Comparison of ENCODE assay signal across 10 cellular contexts in the genomic region with DNA sequence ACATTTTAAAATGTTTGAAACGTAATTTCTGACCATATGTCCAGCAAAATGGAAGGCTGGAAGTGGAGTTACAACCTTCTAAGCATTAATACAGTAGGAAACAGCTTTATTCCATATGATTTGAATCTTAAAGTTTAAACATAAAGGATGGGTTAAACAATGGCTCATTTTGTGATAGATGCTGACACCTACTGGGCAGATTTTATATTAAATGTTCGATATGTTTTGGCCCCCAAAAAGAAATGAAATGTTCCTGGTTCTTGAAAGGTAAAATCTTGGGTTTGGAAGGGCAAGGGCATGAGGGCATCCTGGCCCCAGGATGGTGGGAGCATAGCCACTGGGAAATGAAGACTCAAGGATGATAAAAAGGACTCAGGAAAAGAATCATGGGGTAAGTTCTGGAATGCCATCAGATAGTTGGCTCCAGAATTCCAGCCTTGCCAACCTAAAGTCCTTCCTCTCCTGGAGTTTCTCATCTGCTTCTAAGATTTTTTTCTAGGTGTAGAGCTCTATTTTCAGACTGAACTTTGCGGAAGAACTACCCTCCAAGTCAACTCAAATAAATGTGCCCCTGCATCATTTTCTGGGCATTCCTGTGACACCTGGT.
A peak's percentile ranks its signal among the peaks of the same experiment; 100 is the strongest.
DNase-seq lines count a peak whose midpoint lies in the region; ATAC-seq and TF ChIP-seq lines count a peak whose summit lies in the region.
"Had no signal": no experiment of that assay in that cellular context is flagged by ENCODE, and none has a peak within 500 bp of the region (broad histone marks: within the 10 kb centered on the region; RNA-seq: fewer than 3 reads in every experiment).

No MANE protein-coding gene starts in this region.

- ATAC-seq in HG03045 (IDR thresholded peaks at IDR 0.05; ENCODE audit: unreplicated experiment) (no peak), HG03378 (IDR thresholded peaks at IDR 0.05; ENCODE audit: unreplicated experiment) (no peak)

- peak; percentile 51 for TF ChIP-seq CTCF in choroid plexus epithelial cell (conservative IDR thresholded peaks at IDR 0.05; ENCODE audit: low read depth, low read length)

- DNase-seq in NCI-H2171 treated with DMSO at 0.1 percent for 48 hours (lab: John Stamatoyannopoulos, UW) (peak; percentile 20), NCI-H2171 (lab: John Stamatoyannopoulos, UW) (no peak), NCI-H1417 (lab: John Stamatoyannopoulos, UW) (peak in 2 of 3 experiments; percentile 1 to 34), choroid plexus epithelial cell (ENCODE audit: low read depth) (peak; percentile 41), pons (ENCODE audit: low spot score) (peak; percentile 13), activated gamma-delta T cell treated with Interleukin-2 at 50 U/mL for 16 hours (no peak)
- DNase-seq: activated naive CD4-positive, alpha-beta T cell had no signal

- H3K4me3 ChIP-seq in choroid plexus epithelial cell (ENCODE audit: low read depth, low read length), result no peak overlapping the region
- H3K4me3 ChIP-seq: BLaER1 treated with 17β-estradiol and CSF1 and Interleukin-3, amounts not matched to agents 10 nM and 100 nM had no signal

Comparison
In these comparisons a context has a peak if more than half of its experiments do, and no peak if none do; other contexts are left out.
1. DNase-seq: peak in NCI-H2171 treated with DMSO at 0.1 percent for 48 hours (single experiment), NCI-H1417 (2 of 3), choroid plexus epithelial cell (single experiment) and pons (single experiment); none in NCI-H2171 (single experiment) and activated gamma-delta T cell treated with Interleukin-2 at 50 U/mL for 16 hours (single experiment).